12 cellular contexts compared by ENCODE assay signal in genomic region chr3:23094890-23095462, GRCh38.
DNase-seq lines count a peak whose midpoint lies in the region; ATAC-seq, FAIRE-seq and TF ChIP-seq lines count a peak whose summit lies in the region.
"Had no signal": no experiment of that assay in that cellular context is flagged by ENCODE, and none has a peak within 500 bp of the region (broad histone marks: within the 10 kb centered on the region; RNA-seq: fewer than 3 reads in every experiment).

No MANE protein-coding gene starts in this region.

- H3K9me2 ChIP-seq in MM.1S (replicated peaks; ENCODE audit: insufficient read depth, low read length) = no peaks in the 10 kb centered on the region

- intact Hi-C loops in kidney (cut with DNase I) = no loop called here

- TF ChIP-seq CTCF in RWPE1 (conservative IDR thresholded peaks at IDR 0.05; ENCODE audit: low read depth) (no peak), MM.1S (IDR thresholded peaks at IDR 0.05; ENCODE audit: low read length) (no peak), kidney (IDR thresholded peaks at IDR 0.05; ENCODE audit: borderline replicate concordance, extremely low read depth, insufficient read depth) (no peak), glutamatergic neuron (IDR thresholded peaks at IDR 0.05; ENCODE audit: partially characterized antibody, unreplicated experiment) (no peak)

- no peaks in the 10 kb centered on the region for H4K20me1 ChIP-seq in MM.1S (ENCODE audit: insufficient read depth, low read length)

- H3K4me2 ChIP-seq in MM.1S (ENCODE audit: low read depth, low read length) = no peak overlapping the region

- no peaks in the 10 kb centered on the region for H3K4me1 Mint-ChIP-seq in glutamatergic neuron (ENCODE audit: low read depth, unreplicated experiment)

- peak; percentile 66 for DNase-seq in ACHN
- DNase-seq in HK-2 (ENCODE audit: unreplicated experiment) = peak; percentile 6
- DNase-seq in RWPE1 (ENCODE audit: low spot score) = peak; percentile 71
- DNase-seq in glomerular visceral epithelial cell (ENCODE audit: extremely low spot score) = peak; percentile 70
- no peak for DNase-seq in MM.1S
- no peak for DNase-seq in kidney
- DNase-seq in glutamatergic neuron = no peak
- DNase-seq: activated CD4-positive, CD25-positive, alpha-beta regulatory T cell; BE2C; NCI-H526; stimulated activated CD4-positive, alpha-beta T cell treated with anti-CD3 and anti-CD28 coated beads, Interleukin-15, amount 100 ng/mL, for 24 hours had no signal

- no peak overlapping the region for H3K9ac ChIP-seq in MM.1S (ENCODE audit: low read length)
- H3K9ac ChIP-seq in kidney (ENCODE audit: low read length in 2 of 2) = no peak overlapping the region

- no peaks in the 10 kb centered on the region for H3K36me3 Mint-ChIP-seq in glutamatergic neuron (ENCODE audit: unreplicated experiment)

- in situ Hi-C loops in ACHN (cut with HindIII; ENCODE audit: low pct_ligation_motif_present, low pct_unique_long_range_greater_than_20kb, low sequenced_read_pairs) = no loop called here

- H3K27ac Mint-ChIP-seq in glutamatergic neuron (ENCODE audit: unreplicated experiment) = no peak overlapping the region

- no peaks in the 10 kb centered on the region for H3K4me1 ChIP-seq in MM.1S (ENCODE audit: low read length)
- no peaks in the 10 kb centered on the region for H3K4me1 ChIP-seq in kidney (ENCODE audit: control insufficient read depth in 1 of 2, insufficient read depth in 1 of 2, low read depth in 1 of 2, low read length in 2 of 2)
- H3K4me1 ChIP-seq: BE2C had no signal

- CTCF ChIA-PET in RWPE1 (lab: Yijun Ruan, JAX) = no interaction called here

- no peak overlapping the region for H3K4me3 Mint-ChIP-seq in glutamatergic neuron (ENCODE audit: unreplicated experiment)

- H3K9me3 ChIP-seq in MM.1S (replicated peaks; ENCODE audit: insufficient read depth, low read length) = no peaks in the 10 kb centered on the region
- no peaks in the 10 kb centered on the region for H3K9me3 ChIP-seq in kidney (ENCODE audit: control insufficient read depth in 1 of 2, low read length in 2 of 2)
- H3K9me3 ChIP-seq: BE2C had no signal

- ATAC-seq in GM21447 (IDR thresholded peaks at IDR 0.05; ENCODE audit: unreplicated experiment) = no peak

- H3K79me2 ChIP-seq in MM.1S (ENCODE audit: low read length) = no peaks in the 10 kb centered on the region

- POLR2A ChIA-PET in RWPE1 (lab: Yijun Ruan, JAX; ENCODE audit: low non-redundant PET) = no interaction called here

- FAIRE-seq in kidney (lab: Jason Lieb, UNC) = no peak

- H3F3A ChIP-seq in MM.1S (ENCODE audit: insufficient read depth, low read length) = no peaks in the 10 kb centered on the region

- no peak overlapping the region for H2AFZ ChIP-seq in MM.1S (ENCODE audit: low read length)

- H3K9me3 Mint-ChIP-seq in glutamatergic neuron (ENCODE audit: unreplicated experiment) = no peaks in the 10 kb centered on the region

- H3K36me3 ChIP-seq in MM.1S (replicated peaks; ENCODE audit: insufficient read depth, low read length) (no peaks in the 10 kb centered on the region), kidney (ENCODE audit: control insufficient read depth in 1 of 2, insufficient read depth in 2 of 2, low read length in 2 of 2) (no peaks in the 10 kb centered on the region)
- H3K36me3 ChIP-seq: BE2C had no signal

- H3K27me3 Mint-ChIP-seq in glutamatergic neuron (ENCODE audit: unreplicated experiment) = no peaks in the 10 kb centered on the region

- no peaks in the 10 kb centered on the region for H3K27me3 ChIP-seq in MM.1S (replicated peaks; ENCODE audit: insufficient read depth, low read length)
- H3K27me3 ChIP-seq: BE2C had no signal

- H3K4me3 ChIP-seq in MM.1S (ENCODE audit: low read length) = no peak overlapping the region
- H3K4me3 ChIP-seq in kidney (ENCODE audit: low read length in 2 of 2) = no peak overlapping the region

- no peak overlapping the region for H3K27ac ChIP-seq in RWPE1
- no peak overlapping the region for H3K27ac ChIP-seq in MM.1S (ENCODE audit: low read length)
- no peak overlapping the region for H3K27ac ChIP-seq in kidney (ENCODE audit: low read depth in 2 of 2, low read length in 2 of 2)

Comparison
In these comparisons a context has a peak if more than half of its experiments do, and no peak if none do; other contexts are left out.
1. DNase-seq: peak in ACHN (single experiment), HK-2 (single experiment), RWPE1 (single experiment) and glomerular visceral epithelial cell (single experiment); none in MM.1S (single experiment), kidney (single experiment) and glutamatergic neuron (single experiment).